Comparison of ENCODE assay signal across 11 cellular contexts in genomic region chr9:120532475-120532874, GRCh38. TPM values are rescaled to one million over a fixed set of nuclear protein-coding genes. Genes with fewer than 3 reads are reported as not detected.
DNase-seq lines count a peak whose midpoint lies in the region; ATAC-seq, FAIRE-seq and TF ChIP-seq lines count a peak whose summit lies in the region.
"Had no signal": no experiment of that assay in that cellular context is flagged by ENCODE, and none has a peak within 500 bp of the region (broad histone marks: within the 10 kb centered on the region; RNA-seq: fewer than 3 reads in every experiment).

No MANE protein-coding gene starts in this region.

- no peak overlapping the region for H3K4me2 ChIP-seq in HepG2 (ENCODE audit: low read depth, low read length)

- H3K9me3 ChIP-seq in right lobe of liver, result no peaks in the 10 kb centered on the region
- no peaks in the 10 kb centered on the region for H3K9me3 ChIP-seq in HepG2 (ENCODE audit: low read length)
- no peaks in the 10 kb centered on the region for H3K9me3 ChIP-seq in vagina

- WGBS in right lobe of liver (ENCODE audit: insufficient coverage, low coverage, low lambda C conversion rate, missing lambda C conversion rate), result 0% methylated on average over 1 of the region's 6 CpGs
- 97% methylated on average over 6 of the region's 6 CpGs for WGBS in HepG2 (ENCODE audit: low lambda C conversion rate)

- H3K4me1 ChIP-seq in right lobe of liver, result peaks cover 0 to 11% (median 2%) of the 10 kb centered on the region in 4 donors
- H3K4me1 ChIP-seq in HepG2 (ENCODE audit: insufficient read depth, low read length), result peaks cover 4% of the 10 kb centered on the region
- H3K4me1 ChIP-seq in vagina, result peaks cover 5% of the 10 kb centered on the region

- in situ Hi-C loops in HepG2 (cut with HindIII; ENCODE audit: extremely low pct_ligation_motif_present, low pct_unique_long_range_greater_than_20kb), result no loop called here

- H3K27me3 ChIP-seq in right lobe of liver (no peaks in the 10 kb centered on the region), HepG2 (ENCODE audit: control insufficient read depth in 1 of 2, insufficient read depth in 2 of 2, low read length in 2 of 2) (no peaks in the 10 kb centered on the region), bronchial epithelial cell (ENCODE audit: control insufficient read depth, insufficient read depth, low read length) (no peaks in the 10 kb centered on the region), vagina (no peaks in the 10 kb centered on the region)

- H3K27ac ChIP-seq in right lobe of liver (peak overlapping the region in 1 of 3 donors; percentile 3), HepG2 (ENCODE audit: extremely low read length, insufficient read depth, low read length) (no peak overlapping the region), vagina (peak overlapping the region; percentile 80)

- no peaks in the 10 kb centered on the region for H4K20me1 ChIP-seq in HepG2 (ENCODE audit: insufficient read depth, low read length)

- H3K4me3 ChIP-seq in right lobe of liver (no peak overlapping the region), HepG2 (replicated peaks in 1 of 3; ENCODE audit: insufficient read depth in 1 of 3, low read depth in 2 of 3, low read length in 3 of 3) (no peak overlapping the region), bronchial epithelial cell (ENCODE audit: low read depth, low read length) (peak overlapping the region; percentile 1), vagina (no peak overlapping the region)

- TF ChIP-seq EP300 in HepG2 (IDR thresholded peaks at IDR 0.05; ENCODE audit: low read depth in 2 of 2, low read length in 2 of 2), result no peak
- TF ChIP-seq EP300 in HepG2 (CRISPR knock-in tag; IDR thresholded peaks at IDR 0.05; ENCODE audit: borderline replicate concordance), result no peak

- CTCF ChIA-PET in HepG2 (lab: Yijun Ruan, JAX; ENCODE audit: low intra/inter-chr PET ratio, low total read pairs), result no interaction called here

- no peak overlapping the region for H3K9ac ChIP-seq in HepG2 (ENCODE audit: insufficient read depth, low read depth, low read length)

- TF ChIP-seq RAD21 in HepG2 (CRISPR knock-in tag; IDR thresholded peaks at IDR 0.05), result no peak

- TF ChIP-seq CTCF in right lobe of liver (IDR thresholded peaks at IDR 0.05) (no peak), HepG2 (CRISPR knock-in tag; IDR thresholded peaks at IDR 0.05) (no peak), bronchial epithelial cell (IDR thresholded peaks at IDR 0.05; ENCODE audit: insufficient read depth, low read length, severe bottlenecking) (no peak), vagina (IDR thresholded peaks at IDR 0.05) (no peak)

- TF ChIP-seq POLR2A in right lobe of liver (IDR thresholded peaks at IDR 0.05) (peak; percentile 37), HepG2 (IDR thresholded peaks at IDR 0.05; ENCODE audit: insufficient read depth in 1 of 2, low read depth in 2 of 2, low read length in 2 of 2) (no peak), vagina (IDR thresholded peaks at IDR 0.05) (no peak)

- DNase-seq in right lobe of liver (peak in 1 of 3 donors; percentile 25), HepG2 (ENCODE audit: low spot score) (no peak), bronchial epithelial cell (ENCODE audit: low read depth) (peak; percentile 80), left lobe of liver (ENCODE audit: low spot score) (no peak), vagina (ENCODE audit: extremely low spot score in 2 of 2) (peak in 1 of 2 donors; percentile 91), NCI-H1105 treated with DMSO at 0.1 percent for 48 hours (lab: John Stamatoyannopoulos, UW) (no peak)
- DNase-seq: activated CD4-positive, alpha-beta T cell treated with anti-CD3 and anti-CD28 coated beads, Interleukin-2, amount 50 U/mL, for 1 hour; NCI-H774; occipital lobe had no signal

- ATAC-seq in right lobe of liver (peak; percentile 48 to 64 (median 56)), HepG2 (no peak), left lobe of liver (peak; percentile 61), GM19324 (IDR thresholded peaks at IDR 0.05; ENCODE audit: low FRiP score, unreplicated experiment) (no peak), GM21447 (IDR thresholded peaks at IDR 0.05; ENCODE audit: unreplicated experiment) (no peak)

- FAIRE-seq in HepG2 (lab: Jason Lieb, UNC) (no peak), bronchial epithelial cell (lab: Jason Lieb, UNC) (peak; percentile 70)

- H2AFZ ChIP-seq in HepG2 (ENCODE audit: low read length), result no peak overlapping the region

- no peaks in the 10 kb centered on the region for H3K79me2 ChIP-seq in HepG2 (ENCODE audit: insufficient read depth, low read length)

- POLR2A ChIA-PET in HepG2 (lab: Yijun Ruan, JAX), result interaction anchor here (2.0 kb wide), 1 partner anchor 39 kb away, joined by 6 read pairs; no protein-coding TSS in a partner anchor

- peaks cover 0 to 45% (median 8%) of the 10 kb centered on the region in 4 donors for H3K36me3 ChIP-seq in right lobe of liver
- H3K36me3 ChIP-seq in HepG2 (replicated peaks in 1 of 2; ENCODE audit: control insufficient read depth in 1 of 2, insufficient read depth in 2 of 2, low read length in 2 of 2), result peaks cover 39 to 86% of the 10 kb centered on the region in 2 experiments
- H3K36me3 ChIP-seq in bronchial epithelial cell (ENCODE audit: control insufficient read depth, insufficient read depth, low read length), result peaks cover 11% of the 10 kb centered on the region
- H3K36me3 ChIP-seq in vagina, result peaks cover 0 to 56% of the 10 kb centered on the region in 2 donors

- BruUV-seq in HepG2 (replicated peaks; lab: Mats Ljungman, UMichigan), result no TSS peak

- intact Hi-C loops in right lobe of liver (cut with DNase I), result no loop called here
- intact Hi-C loops in HepG2 (cut with micrococcal nuclease; ENCODE audit: unreplicated experiment), result loop anchor here (10.0 kb wide), 1 partner anchor 82 kb away; no protein-coding TSS in a partner anchor
- intact Hi-C loops in vagina (cut with DNase I), result no loop called here

TF ChIP-seq in HepG2, 621 proteins besides CTCF, POLR2A, EP300 and RAD21:
- TF ChIP-seq ZNF570 (CRISPR knock-in tag; IDR thresholded peaks at IDR 0.05; ENCODE audit: borderline replicate concordance), result no peak
- no peak for TF ChIP-seq ZNF850 (CRISPR knock-in tag; conservative IDR thresholded peaks at IDR 0.05)
- TF ChIP-seq SALL1 (CRISPR knock-in tag; IDR thresholded peaks at IDR 0.05), result no peak
- no peak for TF ChIP-seq ZNF543 (CRISPR knock-in tag; IDR thresholded peaks at IDR 0.05)
- no peak for TF ChIP-seq MIER2 (CRISPR knock-in tag; IDR thresholded peaks at IDR 0.05)
- TF ChIP-seq ZNF530 (CRISPR knock-in tag; IDR thresholded peaks at IDR 0.05; ENCODE audit: low read depth), result no peak
- TF ChIP-seq ZFY (CRISPR knock-in tag; IDR thresholded peaks at IDR 0.05), result no peak

RNA-seq across cellular contexts. Expression of gene CDK5RAP2, which starts 47.5 kb away (rescaled TPM):
- total RNA-seq in right lobe of liver (10 to 100 TPM; 25.9 to 61.6 (median 34.7) TPM), HepG2 (2016; rRNA removed; fragmentation: Illumina TruSeq; extraction: Trizol) (42.2 and 65.9 TPM in 2 replicates), bronchial epithelial cell (16.8 and 30.2 TPM in 2 replicates), left lobe of liver (27.4 TPM), vagina (54.5 TPM)
- 40.8 and 45.6 TPM in 2 replicates for total RNA-seq in HepG2 (2016; cell fraction: cytosol; rRNA removed; fragmentation: Illumina TruSeq; extraction: Trizol; ENCODE audit: low read depth)
- total RNA-seq in HepG2 (2016; cell fraction: insoluble cytoplasmic fraction; rRNA removed; fragmentation: Illumina TruSeq; extraction: Trizol), result 45.8 and 62.7 TPM in 2 replicates
- 28.2 and 29.4 TPM in 2 replicates for total RNA-seq in HepG2 (2016; cell fraction: membrane; rRNA removed; fragmentation: Illumina TruSeq; extraction: Trizol)
- 78.0 and 81.7 TPM in 2 replicates for total RNA-seq in HepG2 (2016; cell fraction: nucleus; rRNA removed; fragmentation: Illumina TruSeq; extraction: Trizol)
- 29.5 and 31.8 TPM in 2 replicates for polyA plus RNA-seq in HepG2 (2011; rRNA removed)
- polyA plus RNA-seq in HepG2 (2011; cell fraction: cytosol; rRNA removed), result 22.3 TPM in 2 replicates
- 79.7 and 82.1 TPM in 2 replicates for polyA plus RNA-seq in HepG2 (2011; cell fraction: nucleus; rRNA removed)
- polyA plus RNA-seq in HepG2 (2012), result 31.0 and 35.4 TPM in 2 replicates
- polyA plus RNA-seq in HepG2 (2016; cell fraction: cytosol; fragmentation: Illumina TruSeq; extraction: Trizol; ENCODE audit: low read depth), result 7.7 and 8.0 TPM in 2 replicates
- 62.0 and 62.2 TPM in 2 replicates for polyA plus RNA-seq in HepG2 (2016; cell fraction: insoluble cytoplasmic fraction; fragmentation: Illumina TruSeq; extraction: Trizol; ENCODE audit: low read depth)
- polyA plus RNA-seq in HepG2 (2016; cell fraction: membrane; fragmentation: Illumina TruSeq; extraction: Trizol; ENCODE audit: low read depth), result 11.5 and 12.3 TPM in 2 replicates
- 105 and 120 TPM in 2 replicates for polyA plus RNA-seq in HepG2 (2016; cell fraction: nucleus; fragmentation: Illumina TruSeq; extraction: Trizol; ENCODE audit: insufficient read depth, low read depth)
- 47.2 and 114 TPM in 2 replicates for polyA minus RNA-seq in HepG2 (2011; rRNA and poly(A)+ RNA removed; ENCODE audit: low replicate concordance)
- polyA minus RNA-seq in HepG2 (2011; cell fraction: cytosol; rRNA and poly(A)+ RNA removed), result 17.3 and 18.9 TPM in 2 replicates
- polyA minus RNA-seq in HepG2 (2011; cell fraction: nucleus; rRNA and poly(A)+ RNA removed), result 106 and 114 TPM in 2 replicates

Comparison
In these comparisons a context has a peak if more than half of its experiments do, and no peak if none do; other contexts are left out.
1. ATAC-seq: peak in right lobe of liver (4 of 4) and left lobe of liver (single experiment); none in HepG2 (single experiment), GM19324 (single experiment) and GM21447 (single experiment).